ENCODE assay signal across 2 cellular contexts in the genomic region with DNA sequence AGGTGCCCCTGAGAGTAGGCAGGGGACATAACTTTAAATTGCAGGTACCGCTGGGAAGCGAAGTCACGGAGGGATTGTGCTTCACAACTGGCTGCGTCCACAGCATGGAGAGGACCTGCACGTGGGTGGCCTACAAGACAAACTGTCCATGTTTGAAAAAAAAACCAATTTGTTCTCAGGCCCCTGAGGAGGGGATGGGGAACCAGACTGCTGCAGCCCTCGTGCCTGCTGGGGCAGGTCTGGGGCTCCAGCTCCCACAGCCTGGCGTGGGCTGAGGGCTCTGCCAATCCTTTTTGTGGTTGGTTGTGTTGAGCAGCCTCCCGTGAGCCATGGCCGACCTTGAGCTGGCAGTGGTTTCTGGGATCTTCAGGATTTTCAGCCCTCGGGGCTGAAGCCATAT.
TF ChIP-seq lines count a peak whose summit lies in the region.

No MANE protein-coding gene starts in this region.

TF ChIP-seq in HEK293T, 16 proteins besides CTCF, POLR2A, EP300 and RAD21:
- no peak for TF ChIP-seq FOXM1 (IDR thresholded peaks at IDR 0.05; ENCODE audit: borderline replicate concordance)
- TF ChIP-seq TARDBP (IDR thresholded peaks at IDR 0.05): no peak
- TF ChIP-seq ZNF384 (IDR thresholded peaks at IDR 0.05): no peak
- TF ChIP-seq ARNT (IDR thresholded peaks at IDR 0.05): no peak
- TF ChIP-seq FOXK2 (IDR thresholded peaks at IDR 0.05): no peak
- no peak for TF ChIP-seq L3MBTL2 (conservative IDR thresholded peaks at IDR 0.05)
- TF ChIP-seq HDGF (IDR thresholded peaks at IDR 0.05; ENCODE audit: borderline replicate concordance): no peak
- TF ChIP-seq, protein P1, sequence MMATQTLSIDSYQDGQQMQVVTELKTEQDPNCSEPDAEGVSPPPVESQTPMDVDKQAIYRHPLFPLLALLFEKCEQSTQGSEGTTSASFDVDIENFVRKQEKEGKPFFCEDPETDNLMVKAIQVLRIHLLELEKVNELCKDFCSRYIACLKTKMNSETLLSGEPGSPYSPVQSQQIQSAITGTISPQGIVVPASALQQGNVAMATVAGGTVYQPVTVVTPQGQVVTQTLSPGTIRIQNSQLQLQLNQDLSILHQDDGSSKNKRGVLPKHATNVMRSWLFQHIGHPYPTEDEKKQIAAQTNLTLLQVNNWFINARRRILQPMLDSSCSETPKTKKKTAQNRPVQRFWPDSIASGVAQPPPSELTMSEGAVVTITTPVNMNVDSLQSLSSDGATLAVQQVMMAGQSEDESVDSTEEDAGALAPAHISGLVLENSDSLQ (IDR thresholded peaks at IDR 0.05): no peak
- TF ChIP-seq CTBP1 (IDR thresholded peaks at IDR 0.05; ENCODE audit: borderline replicate concordance): no peak
- TF ChIP-seq NFRKB (IDR thresholded peaks at IDR 0.05): no peak
- TF ChIP-seq FOXA1 (IDR thresholded peaks at IDR 0.05): no peak
- no peak for TF ChIP-seq LEF1 (IDR thresholded peaks at IDR 0.05; ENCODE audit: borderline replicate concordance)
- no peak for TF ChIP-seq SP1 (IDR thresholded peaks at IDR 0.05)
- TF ChIP-seq SUZ12 (IDR thresholded peaks at IDR 0.05): no peak
- TF ChIP-seq ELF4 (IDR thresholded peaks at IDR 0.05): no peak

TF ChIP-seq in HepG2, 621 proteins besides CTCF, POLR2A, EP300 and RAD21:
- TF ChIP-seq ZNF333 (CRISPR knock-in tag; IDR thresholded peaks at IDR 0.05; ENCODE audit: borderline replicate concordance) (no peak), ZNF33B (CRISPR knock-in tag; IDR thresholded peaks at IDR 0.05) (no peak), SRF (IDR thresholded peaks at IDR 0.05; ENCODE audit: low read depth, low read length) (no peak), CBX1 (IDR thresholded peaks at IDR 0.05; ENCODE audit: low read depth) (no peak)
